8 cellular contexts compared by ENCODE assay signal in genomic region chr5:76790632-76791290, GRCh38. TPM values are rescaled to one million over a fixed set of nuclear protein-coding genes. Genes with fewer than 3 reads are reported as not detected.
DNase-seq lines count a peak whose midpoint lies in the region; ATAC-seq and TF ChIP-seq lines count a peak whose summit lies in the region.

No MANE protein-coding gene starts in this region.

- intact Hi-C loops in sciatic nerve (cut with DNase I): no loop called here

- in situ Hi-C loops in GM13977 (cut with MboI; ENCODE audit: low pct_unique_long_range_greater_than_20kb, low sequenced_read_pairs, unreplicated experiment): no loop called here

- peaks cover 16% of the 10 kb centered on the region for H3K4me1 Mint-ChIP-seq in T-helper 2 cell treated with Interferon-gamma antibody and Interleukin-4, amounts not matched to agents 5 μg/mL and 100 μg/mL, for 36 hours (ENCODE audit: low read depth)

- DNase-seq in HFF-Myc (ENCODE audit: extremely low read depth, low read depth) (peak; percentile 97), fibroblast of gingiva (ENCODE audit: low read depth) (peak; percentile 89), sciatic nerve (ENCODE audit: low spot score) (no peak), GM13977 (ENCODE audit: low spot score) (no peak), NCI-H446 treated with DMSO at 0.1 percent for 48 hours (lab: John Stamatoyannopoulos, UW) (no peak)
- peak; percentile 16 for DNase-seq in T-helper 2 cell treated with Interferon-gamma antibody and Interleukin-4, amounts not matched to agents 5 μg/mL and 100 μg/mL, for 36 hours (ENCODE audit: low spot score)

- no peaks in the 10 kb centered on the region for H3K36me3 Mint-ChIP-seq in T-helper 2 cell treated with Interferon-gamma antibody and Interleukin-4, amounts not matched to agents 5 μg/mL and 100 μg/mL, for 36 hours (ENCODE audit: low read depth)

- no peaks in the 10 kb centered on the region for H3K27me3 Mint-ChIP-seq in T-helper 2 cell treated with Interferon-gamma antibody and Interleukin-4, amounts not matched to agents 5 μg/mL and 100 μg/mL, for 36 hours (ENCODE audit: low read depth)

- TF ChIP-seq CTCF in HFF-Myc (IDR thresholded peaks at IDR 0.05; ENCODE audit: low read depth, low read length, missing control alignments): no peak
- TF ChIP-seq CTCF in GM13977 (IDR thresholded peaks at IDR 0.05; ENCODE audit: extremely low read depth, insufficient read depth, missing control alignments): no peak

- no peak overlapping the region for H3K4me3 Mint-ChIP-seq in T-helper 2 cell treated with Interferon-gamma antibody and Interleukin-4, amounts not matched to agents 5 μg/mL and 100 μg/mL, for 36 hours

- H3K9me3 Mint-ChIP-seq in T-helper 2 cell treated with Interferon-gamma antibody and Interleukin-4, amounts not matched to agents 5 μg/mL and 100 μg/mL, for 36 hours: peaks cover 9% of the 10 kb centered on the region

- H3K4me3 ChIP-seq in HFF-Myc (replicated peaks; ENCODE audit: low read depth, low read length): no peak overlapping the region

- H3K27ac Mint-ChIP-seq in T-helper 2 cell treated with Interferon-gamma antibody and Interleukin-4, amounts not matched to agents 5 μg/mL and 100 μg/mL, for 36 hours: peak overlapping the region; percentile 54

- ATAC-seq in sciatic nerve: peak; percentile 63
- no peak for ATAC-seq in HG02884 (IDR thresholded peaks at IDR 0.05; ENCODE audit: unreplicated experiment)
- no peak for ATAC-seq in GM21786 (IDR thresholded peaks at IDR 0.05; ENCODE audit: unreplicated experiment)

RNA-seq across cellular contexts. Expression of gene F2RL1, which starts 28.1 kb away (rescaled TPM):
- 0.76 TPM for total RNA-seq in sciatic nerve

RNA-seq across cellular contexts. Expression of gene S100Z, which starts 59.1 kb away (rescaled TPM):
- total RNA-seq in sciatic nerve: 0.36 TPM

Comparison
In these comparisons a context has a peak if more than half of its experiments do, and no peak if none do; other contexts are left out.
1. DNase-seq: peak in HFF-Myc (single experiment), T-helper 2 cell treated with Interferon-gamma antibody and Interleukin-4, amounts not matched to agents 5 μg/mL and 100 μg/mL, for 36 hours (single experiment) and fibroblast of gingiva (single experiment); none in sciatic nerve (single experiment), GM13977 (single experiment) and NCI-H446 treated with DMSO at 0.1 percent for 48 hours (single experiment).